ENCODE assay signal across 9 cellular contexts in genomic region chr12:10235761-10236631, GRCh38. TPM values are rescaled to one million over a fixed set of nuclear protein-coding genes. Genes with fewer than 3 reads are reported as not detected.
DNase-seq lines count a peak whose midpoint lies in the region; ATAC-seq, FAIRE-seq and TF ChIP-seq lines count a peak whose summit lies in the region.
"Had no signal": no experiment of that assay in that cellular context is flagged by ENCODE, and none has a peak within 500 bp of the region (broad histone marks: within the 10 kb centered on the region; RNA-seq: fewer than 3 reads in every experiment).

No MANE protein-coding gene starts in this region.

- no TSS peak for BruUV-seq in endothelial cell of umbilical vein (replicated peaks; lab: Mats Ljungman, UMichigan)

- DNase-seq in SKM-1 treated with dmso at 0.1 percent for 144 hours (lab: John Stamatoyannopoulos, UW; ENCODE audit: unreplicated experiment) (peak; percentile 32), SKM-1 (lab: John Stamatoyannopoulos, UW; ENCODE audit: unreplicated experiment) (no peak), MV-4-11 (lab: John Stamatoyannopoulos, UW) (peak; percentile 29), endothelial cell of umbilical vein (ENCODE audit: low read depth, low spot score) (peak; percentile 55), naive B cell (peak; percentile 32), vagina (ENCODE audit: extremely low spot score in 2 of 2) (no peak), MG63 (no peak)
- peak; percentile 57 for DNase-seq in activated CD4-positive, alpha-beta T cell treated with anti-CD3 and anti-CD28 coated beads for 36 hours

- peak; percentile 88 for FAIRE-seq in endothelial cell of umbilical vein (lab: Jason Lieb, UNC)

- no peak overlapping the region for H3K27ac ChIP-seq in endothelial cell of umbilical vein (ENCODE audit: insufficient read depth, low read depth, low read length)
- no peak overlapping the region for H3K27ac ChIP-seq in vagina

- H3K36me3 Mint-ChIP-seq in activated CD4-positive, alpha-beta T cell treated with anti-CD3 and anti-CD28 coated beads for 36 hours (ENCODE audit: low read depth) = peaks cover 6% of the 10 kb centered on the region
- H3K36me3 Mint-ChIP-seq in naive B cell = peaks cover 6 to 14% of the 10 kb centered on the region in 2 donors

- no peaks in the 10 kb centered on the region for H3K4me1 Mint-ChIP-seq in activated CD4-positive, alpha-beta T cell treated with anti-CD3 and anti-CD28 coated beads for 36 hours
- peaks cover 0 to 4% (median 0%) of the 10 kb centered on the region in 3 donors for H3K4me1 Mint-ChIP-seq in naive B cell

- no peaks in the 10 kb centered on the region for H3K79me2 ChIP-seq in endothelial cell of umbilical vein (ENCODE audit: control insufficient read depth, insufficient read depth, low read length)

- TF ChIP-seq POLR2A in endothelial cell of umbilical vein (IDR thresholded peaks at IDR 0.05; ENCODE audit: low read depth, low read length) (no peak), vagina (IDR thresholded peaks at IDR 0.05) (no peak)

- no peak overlapping the region for H3K27ac Mint-ChIP-seq in activated CD4-positive, alpha-beta T cell treated with anti-CD3 and anti-CD28 coated beads for 36 hours
- H3K27ac Mint-ChIP-seq in naive B cell = no peak overlapping the region
- H3K27ac Mint-ChIP-seq: dendritic cell treated with granulocyte-macrophage colony-stimulating factor and Interleukin-4, amounts not matched to agents 40 ng/mL and 50 ng/mL, for 4 days had no signal

- CTCF ChIA-PET in activated CD4-positive, alpha-beta T cell treated with anti-CD3 and anti-CD28 coated beads for 36 hours (lab: Charles Lee) = interaction anchor here (0.6 to 3.2 kb wide), 25 partner anchors 8 to 523 kb away, joined by 3 to 31 read pairs (median 4); no protein-coding TSS in a partner anchor
- CTCF ChIA-PET in endothelial cell of umbilical vein (lab: Charles Lee) = interaction anchor here (0.6 to 3.3 kb wide), 18 partner anchors 9 to 963 kb away, joined by 3 to 45 read pairs (median 4); partner anchors contain the start of gene YBX3

- dilution Hi-C loops in endothelial cell of umbilical vein (cut with MboI; ENCODE audit: extremely low pct_ligation_motif_present, low sequenced_read_pairs) = no loop called here

- H3K4me3 Mint-ChIP-seq in activated CD4-positive, alpha-beta T cell treated with anti-CD3 and anti-CD28 coated beads for 36 hours = no peak overlapping the region
- H3K4me3 Mint-ChIP-seq in naive B cell = no peak overlapping the region
- H3K4me3 Mint-ChIP-seq: dendritic cell treated with granulocyte-macrophage colony-stimulating factor and Interleukin-4, amounts not matched to agents 40 ng/mL and 50 ng/mL, for 4 days had no signal

- POLR2A ChIA-PET in activated CD4-positive, alpha-beta T cell treated with anti-CD3 and anti-CD28 coated beads for 36 hours (lab: Charles Lee) = no interaction called here
- POLR2A ChIA-PET in endothelial cell of umbilical vein (lab: Charles Lee) = no interaction called here

- peaks cover 0 to 2% of the 10 kb centered on the region in 2 experiments for H3K36me3 ChIP-seq in endothelial cell of umbilical vein (ENCODE audit: control insufficient read depth in 2 of 2, extremely low read depth in 1 of 2, insufficient read depth in 2 of 2, low read length in 2 of 2)
- H3K36me3 ChIP-seq in vagina = no peaks in the 10 kb centered on the region
- no peaks in the 10 kb centered on the region for H3K36me3 ChIP-seq in MG63

- H4K20me1 ChIP-seq in endothelial cell of umbilical vein (replicated peaks; ENCODE audit: control insufficient read depth, extremely low read depth, insufficient read depth, low read length) = no peaks in the 10 kb centered on the region

- no peak for ATAC-seq in activated CD4-positive, alpha-beta T cell treated with anti-CD3 and anti-CD28 coated beads for 36 hours
- peak; percentile 40 to 67 for ATAC-seq in naive B cell (ENCODE audit: low read depth in 2 of 2)

- peaks cover 7% of the 10 kb centered on the region for H3K9me3 Mint-ChIP-seq in activated CD4-positive, alpha-beta T cell treated with anti-CD3 and anti-CD28 coated beads for 36 hours (ENCODE audit: low read depth)
- H3K9me3 Mint-ChIP-seq in naive B cell = peaks cover 5 to 24% (median 21%) of the 10 kb centered on the region in 7 donors

- H3K4me1 ChIP-seq in endothelial cell of umbilical vein (ENCODE audit: control insufficient read depth, extremely low read depth, insufficient read depth, low read length) (no peaks in the 10 kb centered on the region), vagina (no peaks in the 10 kb centered on the region)

- H3K9me1 ChIP-seq in endothelial cell of umbilical vein (replicated peaks; ENCODE audit: control insufficient read depth, extremely low read depth, insufficient read depth, low read length) = no peaks in the 10 kb centered on the region

- no peak overlapping the region for H3K9ac ChIP-seq in endothelial cell of umbilical vein (replicated peaks; ENCODE audit: extremely low read depth, insufficient read depth, low read length)

- H3K4me2 ChIP-seq in endothelial cell of umbilical vein (ENCODE audit: insufficient read depth, low read length) = no peak overlapping the region

- H3K9me3 ChIP-seq in endothelial cell of umbilical vein (replicated peaks; ENCODE audit: control insufficient read depth, insufficient read depth, low read length) = no peaks in the 10 kb centered on the region
- H3K9me3 ChIP-seq in vagina = no peaks in the 10 kb centered on the region
- H3K9me3 ChIP-seq in MG63 = peaks cover 11% of the 10 kb centered on the region

- no peaks in the 10 kb centered on the region for H3K27me3 ChIP-seq in endothelial cell of umbilical vein (ENCODE audit: control insufficient read depth in 2 of 2, insufficient read depth in 2 of 2, low read length in 2 of 2)
- H3K27me3 ChIP-seq in vagina = no peaks in the 10 kb centered on the region
- H3K27me3 ChIP-seq in MG63 = no peaks in the 10 kb centered on the region

- H2AFZ ChIP-seq in endothelial cell of umbilical vein (ENCODE audit: low read depth, low read length) = no peak overlapping the region

- no peak overlapping the region for H3K4me3 ChIP-seq in endothelial cell of umbilical vein (replicated peaks in 1 of 3; ENCODE audit: insufficient read depth in 1 of 3, low read depth in 1 of 3, low read length in 3 of 3)
- H3K4me3 ChIP-seq in vagina = no peak overlapping the region
- no peak overlapping the region for H3K4me3 ChIP-seq in MG63

- TF ChIP-seq CTCF in endothelial cell of umbilical vein (IDR thresholded peaks at IDR 0.05; ENCODE audit: extremely low read depth in 1 of 2, insufficient read depth in 1 of 2, low read depth in 1 of 2, low read length in 2 of 2) (peak; percentile 72 to 73), vagina (IDR thresholded peaks at IDR 0.05) (peak; percentile 70 to 81 (median 80))

- peaks cover 11% of the 10 kb centered on the region for H3K27me3 Mint-ChIP-seq in activated CD4-positive, alpha-beta T cell treated with anti-CD3 and anti-CD28 coated beads for 36 hours
- H3K27me3 Mint-ChIP-seq in naive B cell = peaks cover 8 to 19% (median 18%) of the 10 kb centered on the region in 3 donors
- H3K27me3 Mint-ChIP-seq: dendritic cell treated with granulocyte-macrophage colony-stimulating factor and Interleukin-4, amounts not matched to agents 40 ng/mL and 50 ng/mL, for 4 days had no signal

- intact Hi-C loops in activated CD4-positive, alpha-beta T cell treated with anti-CD3 and anti-CD28 coated beads for 36 hours (cut with DNase I, micrococcal nuclease) = loop anchor here (1.0 to 5.0 kb wide), 6 partner anchors 96 to 1250 kb away; partner anchors contain the start of gene STYK1 (in 2 of the 2)
- intact Hi-C loops in endothelial cell of umbilical vein (cut with micrococcal nuclease) (loop anchor here (1.0 to 10.0 kb wide), 5 partner anchors 95 to 1249 kb away; partner anchors contain the start of gene STYK1), vagina (cut with DNase I) (loop anchor here (5.0 kb wide), 1 partner anchor 326 kb away; no protein-coding TSS in a partner anchor)

TF ChIP-seq in endothelial cell of umbilical vein, 7 proteins besides CTCF, POLR2A, EP300 and RAD21 (continues in another document):
- TF ChIP-seq FOS (IDR thresholded peaks at IDR 0.05; ENCODE audit: borderline replicate concordance, insufficient read depth, low read length) = no peak
- no peak for TF ChIP-seq JUN (IDR thresholded peaks at IDR 0.05; ENCODE audit: borderline replicate concordance, insufficient read depth, insufficient read length, low read depth)
- no peak for TF ChIP-seq POLR2AphosphoS5 (IDR thresholded peaks at IDR 0.05; ENCODE audit: insufficient read depth, low read depth, low read length)
- no peak for TF ChIP-seq MYC (IDR thresholded peaks at IDR 0.05; ENCODE audit: low read depth, low read length)
- no peak for TF ChIP-seq EZH2 (IDR thresholded peaks at IDR 0.05; ENCODE audit: borderline replicate concordance, low read depth, low read length, severe bottlenecking)

RNA-seq across cellular contexts. Expression of gene GABARAPL1, which starts 23.3 kb away (rescaled TPM):
- total RNA-seq in activated CD4-positive, alpha-beta T cell treated with anti-CD3 and anti-CD28 coated beads for 36 hours = 1 to 10 TPM; 2.3 to 2.9 TPM
- 59.4 and 69.0 TPM in 2 replicates for total RNA-seq in endothelial cell of umbilical vein
- 64.8 and 65.6 TPM in 2 replicates for polyA plus RNA-seq in endothelial cell of umbilical vein
- polyA plus RNA-seq in endothelial cell of umbilical vein (2011; cell fraction: cytosol; rRNA removed) = 69.9 and 77.9 TPM in 2 replicates
- polyA plus RNA-seq in endothelial cell of umbilical vein (2011; cell fraction: nucleus; rRNA removed) = 141 and 165 TPM in 2 replicates
- polyA plus RNA-seq in endothelial cell of umbilical vein (2012) = 90.8 and 126 TPM in 2 replicates
- polyA minus RNA-seq in endothelial cell of umbilical vein = 92.8 and 123 TPM in 2 replicates
- 31.0 TPM for polyA minus RNA-seq in endothelial cell of umbilical vein (2011; cell fraction: cytosol; rRNA and poly(A)+ RNA removed)
- 101 and 121 TPM in 2 replicates for polyA minus RNA-seq in endothelial cell of umbilical vein (2011; cell fraction: nucleus; rRNA and poly(A)+ RNA removed)
- 1 to 10 TPM in 5 of 6 donors, not detected in 1; 1.3 to 2.8 (median 2.1) TPM for polyA plus RNA-seq in naive B cell (ENCODE audit: low read depth in 6 of 6)
- total RNA-seq in vagina = 90.6 TPM
- 29.2 and 29.7 TPM in 2 replicates for total RNA-seq in MG63 (2014; rRNA removed; shearing (Covaris generic); ENCODE audit: low replicate concordance)

RNA-seq across cellular contexts. Expression of gene TMEM52B, which starts 57.2 kb away (rescaled TPM):
- not detected for total RNA-seq in activated CD4-positive, alpha-beta T cell treated with anti-CD3 and anti-CD28 coated beads for 36 hours
- total RNA-seq in endothelial cell of umbilical vein = 0.24 TPM in 1 of 2 replicates, not detected in the other
- not detected in 2 replicates for polyA plus RNA-seq in endothelial cell of umbilical vein
- not detected in 2 replicates for polyA plus RNA-seq in endothelial cell of umbilical vein (2011; cell fraction: cytosol; rRNA removed)
- not detected in 2 replicates for polyA plus RNA-seq in endothelial cell of umbilical vein (2011; cell fraction: nucleus; rRNA removed)
- not detected in 2 replicates for polyA plus RNA-seq in endothelial cell of umbilical vein (2012)
- not detected in 2 replicates for polyA minus RNA-seq in endothelial cell of umbilical vein
- 3.5 TPM for polyA minus RNA-seq in endothelial cell of umbilical vein (2011; cell fraction: cytosol; rRNA and poly(A)+ RNA removed)
- not detected in 2 replicates for polyA minus RNA-seq in endothelial cell of umbilical vein (2011; cell fraction: nucleus; rRNA and poly(A)+ RNA removed)
- polyA plus RNA-seq in naive B cell (ENCODE audit: low read depth in 6 of 6) = not detected
- total RNA-seq in vagina = not detected
- not detected in 2 replicates for total RNA-seq in MG63 (2014; rRNA removed; shearing (Covaris generic); ENCODE audit: low replicate concordance)

Comparison
In these comparisons a context has a peak if more than half of its experiments do, and no peak if none do; other contexts are left out.
1. DNase-seq: peak in SKM-1 treated with dmso at 0.1 percent for 144 hours (single experiment), MV-4-11 (single experiment), activated CD4-positive, alpha-beta T cell treated with anti-CD3 and anti-CD28 coated beads for 36 hours (single experiment), endothelial cell of umbilical vein (single experiment) and naive B cell (single experiment); none in SKM-1 (single experiment), vagina (0 of 2) and MG63 (single experiment).